In the genomic region with DNA sequence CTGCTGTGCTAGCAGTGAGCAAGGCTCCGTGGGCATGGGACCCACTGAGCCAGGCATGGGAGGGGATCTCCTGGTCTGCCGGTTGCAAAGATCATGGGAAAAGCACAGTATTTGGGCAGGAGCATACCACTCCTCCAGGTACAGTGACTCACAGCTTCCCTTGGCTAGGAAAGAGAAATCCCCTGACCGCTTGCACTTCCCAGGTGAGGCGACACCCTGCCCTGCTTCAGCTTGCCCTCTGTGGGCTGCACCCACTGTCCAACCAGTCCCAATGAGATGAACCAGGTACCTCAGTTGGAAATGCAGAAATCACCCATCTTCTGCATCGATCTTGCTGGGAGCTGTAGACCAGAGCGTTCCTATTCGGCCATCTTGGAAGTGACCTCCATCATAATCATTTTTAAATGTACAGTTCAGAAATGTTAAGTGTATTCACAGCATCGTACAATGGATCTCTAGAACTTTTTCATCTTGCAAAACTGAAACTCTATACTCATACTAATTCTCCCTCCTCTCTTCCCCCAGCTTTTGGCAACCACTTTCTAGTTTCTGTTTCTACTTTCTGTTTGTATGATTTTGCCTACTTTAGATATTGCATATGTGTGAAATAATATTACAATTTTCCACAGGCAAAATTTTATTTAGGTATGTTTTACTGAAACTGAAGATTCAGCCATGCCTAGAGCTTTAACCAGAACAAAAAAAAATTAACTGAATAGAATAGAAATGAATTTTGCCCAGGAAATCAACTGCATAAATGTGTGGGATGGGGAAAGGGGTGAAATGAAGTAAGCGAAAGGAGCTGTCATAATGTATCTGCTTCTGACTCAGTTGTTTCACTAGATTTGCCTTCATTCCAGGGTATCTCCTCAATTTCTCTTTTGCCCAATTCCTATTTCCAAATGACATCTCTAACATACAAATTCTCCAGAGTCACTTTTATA, we compare ENCODE assay signal across 12 cellular contexts.
DNase-seq lines count a peak whose midpoint lies in the region; ATAC-seq and TF ChIP-seq lines count a peak whose summit lies in the region.
"Had no signal": no experiment of that assay in that cellular context is flagged by ENCODE, and none has a peak within 500 bp of the region (broad histone marks: within the 10 kb centered on the region; RNA-seq: fewer than 3 reads in every experiment).

No MANE protein-coding gene starts in this region.

- in situ Hi-C loops in GM13977 (cut with MboI; ENCODE audit: low pct_unique_long_range_greater_than_20kb, low sequenced_read_pairs, unreplicated experiment), result no loop called here

- H3K27me3 ChIP-seq in left lung, result no peaks in the 10 kb centered on the region
- H3K27me3 ChIP-seq: BLaER1 treated with 17β-estradiol and CSF1 and Interleukin-3, amounts not matched to agents 10 nM and 100 nM had no signal

- H3K4me1 ChIP-seq in left lung, result no peaks in the 10 kb centered on the region
- H3K4me1 ChIP-seq: BLaER1 treated with 17β-estradiol and CSF1 and Interleukin-3, amounts not matched to agents 10 nM and 100 nM had no signal

- no peak overlapping the region for H3K27ac ChIP-seq in left lung
- H3K27ac ChIP-seq: BLaER1 treated with 17β-estradiol and CSF1 and Interleukin-3, amounts not matched to agents 10 nM and 100 nM had no signal

- intact Hi-C loops in left lung (cut with DNase I), result no loop called here

- ATAC-seq in GM19324 (IDR thresholded peaks at IDR 0.05; ENCODE audit: low FRiP score, unreplicated experiment), result peak; percentile 92
- peak; percentile 93 for ATAC-seq in HG02678 (IDR thresholded peaks at IDR 0.05; ENCODE audit: unreplicated experiment)
- ATAC-seq in HG03460 (IDR thresholded peaks at IDR 0.05; ENCODE audit: unreplicated experiment), result peak; percentile 90
- ATAC-seq in left lung, result no peak

- no peaks in the 10 kb centered on the region for H3K36me3 ChIP-seq in left lung
- H3K36me3 ChIP-seq: BLaER1 treated with 17β-estradiol and CSF1 and Interleukin-3, amounts not matched to agents 10 nM and 100 nM had no signal

- TF ChIP-seq CTCF in GM13977 (IDR thresholded peaks at IDR 0.05; ENCODE audit: extremely low read depth, insufficient read depth, missing control alignments) (no peak), left lung (IDR thresholded peaks at IDR 0.05) (no peak)

- no peaks in the 10 kb centered on the region for H3K9me3 ChIP-seq in left lung
- H3K9me3 ChIP-seq: BLaER1 treated with 17β-estradiol and CSF1 and Interleukin-3, amounts not matched to agents 10 nM and 100 nM had no signal

- peak; percentile 15 for DNase-seq in GM13977 (ENCODE audit: low spot score)
- no peak for DNase-seq in islet precursor cell
- no peak for DNase-seq in left lung
- no peak for DNase-seq in GM19238 (ENCODE audit: insufficient read length, low spot score)
- DNase-seq in NCI-H187 treated with DMSO at 0.1 percent for 48 hours (lab: John Stamatoyannopoulos, UW), result no peak
- DNase-seq: erythroblast, immature natural killer cell, NCI-H1092 had no signal

- H3K4me3 ChIP-seq in left lung, result no peak overlapping the region
- H3K4me3 ChIP-seq: BLaER1 treated with 17β-estradiol and CSF1 and Interleukin-3, amounts not matched to agents 10 nM and 100 nM had no signal
